In genomic region chr2:217940261-217941220, GRCh38 we compare ENCODE assay signal across 13 cellular contexts.
DNase-seq lines count a peak whose midpoint lies in the region; ATAC-seq and TF ChIP-seq lines count a peak whose summit lies in the region.
"Had no signal": no experiment of that assay in that cellular context is flagged by ENCODE, and none has a peak within 500 bp of the region (broad histone marks: within the 10 kb centered on the region; RNA-seq: fewer than 3 reads in every experiment).

No MANE protein-coding gene starts in this region.

- no peaks in the 10 kb centered on the region for H3K9me3 Mint-ChIP-seq in stimulated activated naive B cell treated with anti-CD40 and anti-IgM and Interleukin-4, amounts not matched to agents 10 μg/mL and 1 μg/mL and 100 μg/mL, for 72 hours
- H3K9me3 Mint-ChIP-seq: activated T-helper 2 cell treated with anti-CD3 and anti-CD28 coated beads, Interferon-gamma antibody, Interleukin-2, Interleukin-4, amounts not matched to agents 10 μg/mL and 5 μg/mL and 100 μg/mL, durations not matched to agents 14 hours and 24 hours and 36 hours; T-helper 2 cell treated with Interferon-gamma antibody and Interleukin-4, amounts not matched to agents 5 μg/mL and 100 μg/mL, for 36 hours had no signal

- H3K27ac ChIP-seq in heart left ventricle = peak overlapping the region; percentile 92 to 99 (median 96)
- H3K27ac ChIP-seq in sigmoid colon = peak overlapping the region; percentile 94 to 98 (median 98)
- no peak overlapping the region for H3K27ac ChIP-seq in OCI-LY7 (ENCODE audit: low read depth, low read length, poor library complexity, severe bottlenecking)

- peaks cover 0 to 6% (median 0%) of the 10 kb centered on the region in 9 donors for H3K36me3 ChIP-seq in heart left ventricle
- no peaks in the 10 kb centered on the region for H3K36me3 ChIP-seq in kidney epithelial cell (ENCODE audit: control insufficient read depth, insufficient read depth, low read length)
- peaks cover 0 to 8% (median 0%) of the 10 kb centered on the region in 4 donors for H3K36me3 ChIP-seq in sigmoid colon
- H3K36me3 ChIP-seq in OCI-LY7 (ENCODE audit: insufficient read depth, low read length) = no peaks in the 10 kb centered on the region

- no peak overlapping the region for H3K4me3 Mint-ChIP-seq in stimulated activated naive B cell treated with anti-CD40 and anti-IgM and Interleukin-4, amounts not matched to agents 10 μg/mL and 1 μg/mL and 100 μg/mL, for 72 hours
- H3K4me3 Mint-ChIP-seq: brain; T-helper 2 cell treated with Interferon-gamma antibody and Interleukin-4, amounts not matched to agents 5 μg/mL and 100 μg/mL, for 36 hours had no signal

- H3K9me3 ChIP-seq in heart left ventricle (no peaks in the 10 kb centered on the region), sigmoid colon (no peaks in the 10 kb centered on the region), OCI-LY7 (ENCODE audit: low read length) (no peaks in the 10 kb centered on the region)

- H3K79me2 ChIP-seq in OCI-LY7 (ENCODE audit: insufficient read depth, low read depth, low read length) = no peaks in the 10 kb centered on the region

- no peak for ATAC-seq in heart left ventricle
- ATAC-seq in left cardiac atrium = no peak
- no peak for ATAC-seq in GM18511 (IDR thresholded peaks at IDR 0.05; ENCODE audit: unreplicated experiment)
- ATAC-seq in stimulated activated naive B cell treated with anti-CD40 and anti-IgM and Interleukin-4, amounts not matched to agents 10 μg/mL and 1 μg/mL and 100 μg/mL, for 72 hours (replicated peaks) = no peak
- ATAC-seq in HG02852 (IDR thresholded peaks at IDR 0.05; ENCODE audit: unreplicated experiment) = no peak

- no peak for TF ChIP-seq EP300 in sigmoid colon (IDR thresholded peaks at IDR 0.05)

- POLR2A ChIA-PET in OCI-LY7 (lab: Charles Lee) = no interaction called here

- no TSS peak for BruUV-seq in OCI-LY7 (replicated peaks; lab: Mats Ljungman, UMichigan)

- DNase-seq in heart left ventricle = peak in 2 of 5 donors; percentile 35 to 61
- no peak for DNase-seq in left cardiac atrium
- no peak for DNase-seq in kidney epithelial cell (ENCODE audit: low read depth)
- no peak for DNase-seq in sigmoid colon
- DNase-seq in OCI-LY7 (ENCODE audit: low spot score) = no peak
- DNase-seq in stimulated activated naive B cell treated with anti-CD40 and anti-IgM and Interleukin-4, amounts not matched to agents 10 μg/mL and 1 μg/mL and 100 μg/mL, for 72 hours = no peak
- DNase-seq: DMS 273 treated with DMSO at 0.1 percent for 48 hours, NCI-H1092 treated with DMSO at 0.1 percent for 48 hours had no signal

- H3K4me3 ChIP-seq in heart left ventricle (peak overlapping the region; percentile 56 to 95 (median 82)), kidney epithelial cell (ENCODE audit: low read depth, low read length) (peak overlapping the region; percentile 69), sigmoid colon (peak overlapping the region; percentile 56 to 85 (median 80)), OCI-LY7 (ENCODE audit: low read depth, low read length, poor library complexity, severe bottlenecking) (no peak overlapping the region)

- TF ChIP-seq POLR2A in heart left ventricle (IDR thresholded peaks at IDR 0.05) = no peak
- no peak for TF ChIP-seq POLR2A in sigmoid colon (IDR thresholded peaks at IDR 0.05)

- peaks cover 22 to 92% (median 83%) of the 10 kb centered on the region in 12 donors for H3K4me1 ChIP-seq in heart left ventricle
- H3K4me1 ChIP-seq in sigmoid colon = peaks cover 0 to 90% (median 60%) of the 10 kb centered on the region in 4 donors
- H3K4me1 ChIP-seq in OCI-LY7 (ENCODE audit: insufficient read depth, low read length, poor library complexity, severe bottlenecking) = no peaks in the 10 kb centered on the region

- no peaks in the 10 kb centered on the region for H3K4me1 Mint-ChIP-seq in stimulated activated naive B cell treated with anti-CD40 and anti-IgM and Interleukin-4, amounts not matched to agents 10 μg/mL and 1 μg/mL and 100 μg/mL, for 72 hours

- intact Hi-C loops in heart left ventricle (cut with DNase I) = loop anchor here in 7 of 10 donors (2.0 to 5.0 kb wide), 6 partner anchors 38 to 153 kb away; no protein-coding TSS in a partner anchor
- intact Hi-C loops in left cardiac atrium (cut with DNase I) = loop anchor here (5.0 kb wide), 1 partner anchor 38 kb away; no protein-coding TSS in a partner anchor
- intact Hi-C loops in sigmoid colon (cut with DNase I) = loop anchor here (2.0 kb wide), 1 partner anchor 38 kb away; no protein-coding TSS in a partner anchor
- intact Hi-C loops in OCI-LY7 (cut with micrococcal nuclease; ENCODE audit: unreplicated experiment) = no loop called here

- peaks cover 35 to 37% of the 10 kb centered on the region in 2 donors for H3K27me3 Mint-ChIP-seq in stimulated activated naive B cell treated with anti-CD40 and anti-IgM and Interleukin-4, amounts not matched to agents 10 μg/mL and 1 μg/mL and 100 μg/mL, for 72 hours

- H3K27me3 ChIP-seq in heart left ventricle (no peaks in the 10 kb centered on the region), kidney epithelial cell (ENCODE audit: control insufficient read depth, insufficient read depth, low read length) (no peaks in the 10 kb centered on the region), sigmoid colon (no peaks in the 10 kb centered on the region)

- H2AFZ ChIP-seq in OCI-LY7 (ENCODE audit: low read length) = no peak overlapping the region

- WGBS in heart left ventricle, 4 donors = 25 to 36% (median 29%) methylated on average over 12 to 13 of the region's 13 CpGs
- 83 to 91% methylated on average over 13 of the region's 13 CpGs for WGBS in sigmoid colon, 2 donors

- CTCF ChIA-PET in OCI-LY7 (lab: Charles Lee; ENCODE audit: unreplicated experiment) = no interaction called here

- H3K9me2 ChIP-seq in OCI-LY7 (ENCODE audit: insufficient read depth, low read length) = no peaks in the 10 kb centered on the region

- TF ChIP-seq CTCF in heart left ventricle (IDR thresholded peaks at IDR 0.05) (no peak), kidney epithelial cell (IDR thresholded peaks at IDR 0.05; ENCODE audit: insufficient read depth, low read length, poor library complexity, severe bottlenecking) (no peak), sigmoid colon (IDR thresholded peaks at IDR 0.05) (no peak), OCI-LY7 (conservative IDR thresholded peaks at IDR 0.05; ENCODE audit: low read length) (no peak)

- no peaks in the 10 kb centered on the region for H4K20me1 ChIP-seq in OCI-LY7 (ENCODE audit: insufficient read depth, low read length)

- H3K27ac Mint-ChIP-seq in stimulated activated naive B cell treated with anti-CD40 and anti-IgM and Interleukin-4, amounts not matched to agents 10 μg/mL and 1 μg/mL and 100 μg/mL, for 72 hours = no peak overlapping the region
- H3K27ac Mint-ChIP-seq: activated T-helper 2 cell treated with anti-CD3 and anti-CD28 coated beads, Interferon-gamma antibody, Interleukin-2, Interleukin-4, amounts not matched to agents 10 μg/mL and 5 μg/mL and 100 μg/mL, durations not matched to agents 14 hours and 24 hours and 36 hours; T-helper 2 cell treated with Interferon-gamma antibody and Interleukin-4, amounts not matched to agents 5 μg/mL and 100 μg/mL, for 36 hours had no signal

- H3K4me2 ChIP-seq in OCI-LY7 (ENCODE audit: low read length) = no peak overlapping the region

- no peaks in the 10 kb centered on the region for H3K36me3 Mint-ChIP-seq in stimulated activated naive B cell treated with anti-CD40 and anti-IgM and Interleukin-4, amounts not matched to agents 10 μg/mL and 1 μg/mL and 100 μg/mL, for 72 hours
- H3K36me3 Mint-ChIP-seq: brain had no signal
